In genomic region chr15:99708563-99708962, GRCh38 we compare ENCODE assay signal across 9 cellular contexts. TPM values are rescaled to one million over a fixed set of nuclear protein-coding genes. Genes with fewer than 3 reads are reported as not detected.
DNase-seq lines count a peak whose midpoint lies in the region; ATAC-seq and TF ChIP-seq lines count a peak whose summit lies in the region.
"Had no signal": no experiment of that assay in that cellular context is flagged by ENCODE, and none has a peak within 500 bp of the region (broad histone marks: within the 10 kb centered on the region; RNA-seq: fewer than 3 reads in every experiment).

No MANE protein-coding gene starts in this region.

- H3K79me2 ChIP-seq in osteoblast (ENCODE audit: insufficient read depth, low read length), result peaks cover 3% of the 10 kb centered on the region

- no peak for TF ChIP-seq CTCF in osteoblast (IDR thresholded peaks at IDR 0.05; ENCODE audit: extremely low read depth, low read depth, low read length)

- H3K4me3 ChIP-seq in BLaER1 treated with 17β-estradiol and CSF1 and Interleukin-3, amounts not matched to agents 10 nM and 100 nM, result no peak overlapping the region
- no peak overlapping the region for H3K4me3 ChIP-seq in osteoblast (ENCODE audit: insufficient read depth, low read length)
- H3K4me3 ChIP-seq: SK-N-MC had no signal

- H3K9ac ChIP-seq in BLaER1 treated with 17β-estradiol and CSF1 and Interleukin-3, amounts not matched to agents 10 nM and 100 nM, result 0 out of 22 replicates have a peak overlapping the region, but pooled peaks of 2 of the 11 experiments have one; percentile 28 to 32

- DNase-seq in RPMI7951 (ENCODE audit: low read depth) (peak; percentile 96), fibroblast of peridontal ligament (ENCODE audit: extremely low read depth) (peak; percentile 63), osteoblast (ENCODE audit: insufficient read length, low spot score, missing footprints) (peak; percentile 96), NCI-H1417 (lab: John Stamatoyannopoulos, UW) (no peak), cerebellar cortex (ENCODE audit: low spot score) (no peak)

- peaks cover 22 to 79% (median 51%) of the 10 kb centered on the region in 11 experiments; a peak in 21 of 22 replicates for H4K20me1 ChIP-seq in BLaER1 treated with 17β-estradiol and CSF1 and Interleukin-3, amounts not matched to agents 10 nM and 100 nM
- H4K20me1 ChIP-seq in osteoblast (ENCODE audit: insufficient read depth, low read length), result peaks cover 2% of the 10 kb centered on the region

- ATAC-seq in HG02938 (IDR thresholded peaks at IDR 0.05; ENCODE audit: unreplicated experiment) (no peak), GM19455 (IDR thresholded peaks at IDR 0.05; ENCODE audit: unreplicated experiment) (no peak)

- peaks cover 57 to 97% (median 91%) of the 10 kb centered on the region in 10 experiments for H3K4me1 ChIP-seq in BLaER1 treated with 17β-estradiol and CSF1 and Interleukin-3, amounts not matched to agents 10 nM and 100 nM
- H3K4me1 ChIP-seq in osteoblast (ENCODE audit: insufficient read depth, low read length), result peaks cover 34% of the 10 kb centered on the region

- no peaks in the 10 kb centered on the region for H3K27me3 ChIP-seq in BLaER1 treated with 17β-estradiol and CSF1 and Interleukin-3, amounts not matched to agents 10 nM and 100 nM
- H3K27me3 ChIP-seq in osteoblast (ENCODE audit: insufficient read depth, low read length), result no peaks in the 10 kb centered on the region

- no peaks in the 10 kb centered on the region for H3K9me3 ChIP-seq in BLaER1 treated with 17β-estradiol and CSF1 and Interleukin-3, amounts not matched to agents 10 nM and 100 nM (replicated peaks in 1 of 11)
- no peaks in the 10 kb centered on the region for H3K9me3 ChIP-seq in osteoblast (ENCODE audit: low read depth, low read length)

- H3K27ac ChIP-seq in BLaER1 treated with 17β-estradiol and CSF1 and Interleukin-3, amounts not matched to agents 10 nM and 100 nM, result peak overlapping the region in 1 of 11 experiments; percentile 22; a peak in 5 of 22 replicates
- H3K27ac ChIP-seq in osteoblast (ENCODE audit: low read depth, low read length), result peak overlapping the region; percentile 75
- H3K27ac ChIP-seq: SK-N-MC had no signal

- H3K4me2 ChIP-seq in BLaER1 treated with 17β-estradiol and CSF1 and Interleukin-3, amounts not matched to agents 10 nM and 100 nM, result peak overlapping the region; percentile 39 to 71 (median 65); a peak in 21 of 22 replicates
- peak overlapping the region; percentile 65 for H3K4me2 ChIP-seq in osteoblast (ENCODE audit: insufficient read depth, low read length)

- no peak overlapping the region for H2AFZ ChIP-seq in osteoblast (ENCODE audit: low read length)

- peaks cover 51 to 85% (median 70%) of the 10 kb centered on the region in 11 experiments for H3K36me3 ChIP-seq in BLaER1 treated with 17β-estradiol and CSF1 and Interleukin-3, amounts not matched to agents 10 nM and 100 nM
- H3K36me3 ChIP-seq in osteoblast (ENCODE audit: insufficient read depth, low read length), result peaks cover 11% of the 10 kb centered on the region

RNA-seq across cellular contexts. Expression of gene LYSMD4, which starts 24.7 kb away (rescaled TPM):
- 5.4 and 9.4 TPM in 2 replicates for total RNA-seq in RPMI7951 (2014; rRNA removed; shearing (Covaris generic))
- total RNA-seq in osteoblast, result 8.7 and 11.2 TPM in 2 replicates

Comparison
In these comparisons a context has a peak if more than half of its experiments do, and no peak if none do; other contexts are left out.
1. DNase-seq: peak in RPMI7951 (single experiment), fibroblast of peridontal ligament (single experiment) and osteoblast (single experiment); none in NCI-H1417 (0 of 3) and cerebellar cortex (single experiment).